Comparison of ENCODE assay signal across 1 cellular context in genomic region chr21:36073181-36073580, GRCh38.
TF ChIP-seq lines count a peak whose summit lies in the region.

No MANE protein-coding gene starts in this region.

TF ChIP-seq in HepG2, 621 proteins besides CTCF, POLR2A, EP300 and RAD21 (continued from another document and continues in another):
- no peak for TF ChIP-seq ZNF687 (CRISPR knock-in tag; IDR thresholded peaks at IDR 0.05)
- TF ChIP-seq, protein P1, sequence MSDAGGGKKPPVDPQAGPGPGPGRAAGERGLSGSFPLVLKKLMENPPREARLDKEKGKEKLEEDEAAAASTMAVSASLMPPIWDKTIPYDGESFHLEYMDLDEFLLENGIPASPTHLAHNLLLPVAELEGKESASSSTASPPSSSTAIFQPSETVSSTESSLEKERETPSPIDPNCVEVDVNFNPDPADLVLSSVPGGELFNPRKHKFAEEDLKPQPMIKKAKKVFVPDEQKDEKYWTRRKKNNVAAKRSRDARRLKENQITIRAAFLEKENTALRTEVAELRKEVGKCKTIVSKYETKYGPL (CRISPR knock-in tag; IDR thresholded peaks at IDR 0.05): peak; percentile 87; the same call in 1 of the 2 replicates
- TF ChIP-seq CBX1 (IDR thresholded peaks at IDR 0.05; ENCODE audit: low read depth): no peak
- no peak for TF ChIP-seq KDM5B (CRISPR knock-in tag; IDR thresholded peaks at IDR 0.05; ENCODE audit: borderline replicate concordance)
- no peak for TF ChIP-seq AKAP8 (CRISPR knock-in tag; IDR thresholded peaks at IDR 0.05)
- TF ChIP-seq TBP (CRISPR knock-in tag; IDR thresholded peaks at IDR 0.05): no peak
- no peak for TF ChIP-seq ZNF549 (CRISPR knock-in tag; IDR thresholded peaks at IDR 0.05)
- no peak for TF ChIP-seq BCL3 (CRISPR knock-in tag; IDR thresholded peaks at IDR 0.05)
- no peak for TF ChIP-seq ZNF501 (CRISPR knock-in tag; IDR thresholded peaks at IDR 0.05)
- no peak for TF ChIP-seq ZNF709 (CRISPR knock-in tag; IDR thresholded peaks at IDR 0.05)
- peak; percentile 91 for TF ChIP-seq ZNF609 (CRISPR knock-in tag; IDR thresholded peaks at IDR 0.05; ENCODE audit: borderline replicate concordance)
- no peak for TF ChIP-seq NFKB2 (CRISPR knock-in tag; IDR thresholded peaks at IDR 0.05; ENCODE audit: borderline replicate concordance)
- TF ChIP-seq, protein P2, sequence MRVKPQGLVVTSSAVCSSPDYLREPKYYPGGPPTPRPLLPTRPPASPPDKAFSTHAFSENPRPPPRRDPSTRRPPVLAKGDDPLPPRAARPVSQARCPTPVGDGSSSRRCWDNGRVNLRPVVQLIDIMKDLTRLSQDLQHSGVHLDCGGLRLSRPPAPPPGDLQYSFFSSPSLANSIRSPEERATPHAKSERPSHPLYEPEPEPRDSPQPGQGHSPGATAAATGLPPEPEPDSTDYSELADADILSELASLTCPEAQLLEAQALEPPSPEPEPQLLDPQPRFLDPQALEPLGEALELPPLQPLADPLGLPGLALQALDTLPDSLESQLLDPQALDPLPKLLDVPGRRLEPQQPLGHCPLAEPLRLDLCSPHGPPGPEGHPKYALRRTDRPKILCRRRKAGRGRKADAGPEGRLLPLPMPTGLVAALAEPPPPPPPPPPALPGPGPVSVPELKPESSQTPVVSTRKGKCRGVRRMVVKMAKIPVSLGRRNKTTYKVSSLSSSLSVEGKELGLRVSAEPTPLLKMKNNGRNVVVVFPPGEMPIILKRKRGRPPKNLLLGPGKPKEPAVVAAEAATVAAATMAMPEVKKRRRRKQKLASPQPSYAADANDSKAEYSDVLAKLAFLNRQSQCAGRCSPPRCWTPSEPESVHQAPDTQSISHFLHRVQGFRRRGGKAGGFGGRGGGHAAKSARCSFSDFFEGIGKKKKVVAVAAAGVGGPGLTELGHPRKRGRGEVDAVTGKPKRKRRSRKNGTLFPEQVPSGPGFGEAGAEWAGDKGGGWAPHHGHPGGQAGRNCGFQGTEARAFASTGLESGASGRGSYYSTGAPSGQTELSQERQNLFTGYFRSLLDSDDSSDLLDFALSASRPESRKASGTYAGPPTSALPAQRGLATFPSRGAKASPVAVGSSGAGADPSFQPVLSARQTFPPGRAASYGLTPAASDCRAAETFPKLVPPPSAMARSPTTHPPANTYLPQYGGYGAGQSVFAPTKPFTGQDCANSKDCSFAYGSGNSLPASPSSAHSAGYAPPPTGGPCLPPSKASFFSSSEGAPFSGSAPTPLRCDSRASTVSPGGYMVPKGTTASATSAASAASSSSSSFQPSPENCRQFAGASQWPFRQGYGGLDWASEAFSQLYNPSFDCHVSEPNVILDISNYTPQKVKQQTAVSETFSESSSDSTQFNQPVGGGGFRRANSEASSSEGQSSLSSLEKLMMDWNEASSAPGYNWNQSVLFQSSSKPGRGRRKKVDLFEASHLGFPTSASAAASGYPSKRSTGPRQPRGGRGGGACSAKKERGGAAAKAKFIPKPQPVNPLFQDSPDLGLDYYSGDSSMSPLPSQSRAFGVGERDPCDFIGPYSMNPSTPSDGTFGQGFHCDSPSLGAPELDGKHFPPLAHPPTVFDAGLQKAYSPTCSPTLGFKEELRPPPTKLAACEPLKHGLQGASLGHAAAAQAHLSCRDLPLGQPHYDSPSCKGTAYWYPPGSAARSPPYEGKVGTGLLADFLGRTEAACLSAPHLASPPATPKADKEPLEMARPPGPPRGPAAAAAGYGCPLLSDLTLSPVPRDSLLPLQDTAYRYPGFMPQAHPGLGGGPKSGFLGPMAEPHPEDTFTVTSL (CRISPR knock-in tag; IDR thresholded peaks at IDR 0.05; ENCODE audit: borderline replicate concordance): peak; percentile 57; the same call in 1 of the 2 replicates
- peak; percentile 84; the same call in 1 of the 2 replicates for TF ChIP-seq FOXK1 (CRISPR knock-in tag; IDR thresholded peaks at IDR 0.05; ENCODE audit: borderline replicate concordance, low read depth)
- no peak for TF ChIP-seq SPEN (CRISPR knock-in tag; IDR thresholded peaks at IDR 0.05; ENCODE audit: low read depth)
- TF ChIP-seq, protein P3, sequence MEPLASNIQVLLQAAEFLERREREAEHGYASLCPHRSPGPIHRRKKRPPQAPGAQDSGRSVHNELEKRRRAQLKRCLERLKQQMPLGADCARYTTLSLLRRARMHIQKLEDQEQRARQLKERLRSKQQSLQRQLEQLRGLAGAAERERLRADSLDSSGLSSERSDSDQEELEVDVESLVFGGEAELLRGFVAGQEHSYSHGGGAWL (CRISPR knock-in tag; IDR thresholded peaks at IDR 0.05): no peak
- TF ChIP-seq ZXDC (CRISPR knock-in tag; IDR thresholded peaks at IDR 0.05): no peak
- no peak for TF ChIP-seq ZNF790 (CRISPR knock-in tag; IDR thresholded peaks at IDR 0.05; ENCODE audit: borderline replicate concordance)
- no peak for TF ChIP-seq ZMAT3 (CRISPR knock-in tag; conservative IDR thresholded peaks at IDR 0.05)
- TF ChIP-seq RBAK (CRISPR knock-in tag; IDR thresholded peaks at IDR 0.05): no peak
- no peak for TF ChIP-seq FLYWCH1 (CRISPR knock-in tag; IDR thresholded peaks at IDR 0.05)
- TF ChIP-seq PHF21A (CRISPR knock-in tag; IDR thresholded peaks at IDR 0.05): peak; percentile 65; the same call in 1 of the 2 replicates
- no peak for TF ChIP-seq ZNF10 (CRISPR knock-in tag; IDR thresholded peaks at IDR 0.05; ENCODE audit: borderline replicate concordance, low read depth)
- TF ChIP-seq, protein P4, sequence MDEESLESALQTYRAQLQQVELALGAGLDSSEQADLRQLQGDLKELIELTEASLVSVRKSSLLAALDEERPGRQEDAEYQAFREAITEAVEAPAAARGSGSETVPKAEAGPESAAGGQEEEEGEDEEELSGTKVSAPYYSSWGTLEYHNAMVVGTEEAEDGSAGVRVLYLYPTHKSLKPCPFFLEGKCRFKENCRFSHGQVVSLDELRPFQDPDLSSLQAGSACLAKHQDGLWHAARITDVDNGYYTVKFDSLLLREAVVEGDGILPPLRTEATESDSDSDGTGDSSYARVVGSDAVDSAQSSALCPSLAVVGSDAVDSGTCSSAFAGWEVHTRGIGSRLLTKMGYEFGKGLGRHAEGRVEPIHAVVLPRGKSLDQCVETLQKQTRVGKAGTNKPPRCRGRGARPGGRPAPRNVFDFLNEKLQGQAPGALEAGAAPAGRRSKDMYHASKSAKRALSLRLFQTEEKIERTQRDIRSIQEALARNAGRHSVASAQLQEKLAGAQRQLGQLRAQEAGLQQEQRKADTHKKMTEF (CRISPR knock-in tag; IDR thresholded peaks at IDR 0.05): peak; percentile 47; the same call in 1 of the 2 replicates
- TF ChIP-seq MBNL3 (CRISPR knock-in tag; conservative IDR thresholded peaks at IDR 0.05): no peak
- no peak for TF ChIP-seq ZNF460 (CRISPR knock-in tag; IDR thresholded peaks at IDR 0.05; ENCODE audit: borderline replicate concordance)
- 0 out of 2 replicates have a peak, but pooled peaks have one; percentile 35 for TF ChIP-seq ZNF232 (CRISPR knock-in tag; IDR thresholded peaks at IDR 0.05; ENCODE audit: borderline replicate concordance)
- no peak for TF ChIP-seq ZNF256 (CRISPR knock-in tag; conservative IDR thresholded peaks at IDR 0.05)
- TF ChIP-seq MAZ (IDR thresholded peaks at IDR 0.05; ENCODE audit: borderline replicate concordance, low read depth, low read length): no peak
- TF ChIP-seq MAZ (CRISPR knock-in tag; IDR thresholded peaks at IDR 0.05; ENCODE audit: low read depth): peak; percentile 24; the same call in 1 of the 2 replicates
- no peak for TF ChIP-seq ZNF101 (CRISPR knock-in tag; IDR thresholded peaks at IDR 0.05; ENCODE audit: borderline replicate concordance, low read depth)
- no peak for TF ChIP-seq CBFB (CRISPR knock-in tag; IDR thresholded peaks at IDR 0.05)
- TF ChIP-seq, protein P5, sequence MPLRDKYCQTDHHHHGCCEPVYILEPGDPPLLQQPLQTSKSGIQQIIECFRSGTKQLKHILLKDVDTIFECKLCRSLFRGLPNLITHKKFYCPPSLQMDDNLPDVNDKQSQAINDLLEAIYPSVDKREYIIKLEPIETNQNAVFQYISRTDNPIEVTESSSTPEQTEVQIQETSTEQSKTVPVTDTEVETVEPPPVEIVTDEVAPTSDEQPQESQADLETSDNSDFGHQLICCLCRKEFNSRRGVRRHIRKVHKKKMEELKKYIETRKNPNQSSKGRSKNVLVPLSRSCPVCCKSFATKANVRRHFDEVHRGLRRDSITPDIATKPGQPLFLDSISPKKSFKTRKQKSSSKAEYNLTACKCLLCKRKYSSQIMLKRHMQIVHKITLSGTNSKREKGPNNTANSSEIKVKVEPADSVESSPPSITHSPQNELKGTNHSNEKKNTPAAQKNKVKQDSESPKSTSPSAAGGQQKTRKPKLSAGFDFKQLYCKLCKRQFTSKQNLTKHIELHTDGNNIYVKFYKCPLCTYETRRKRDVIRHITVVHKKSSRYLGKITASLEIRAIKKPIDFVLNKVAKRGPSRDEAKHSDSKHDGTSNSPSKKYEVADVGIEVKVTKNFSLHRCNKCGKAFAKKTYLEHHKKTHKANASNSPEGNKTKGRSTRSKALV (CRISPR knock-in tag; IDR thresholded peaks at IDR 0.05): no peak
- TF ChIP-seq TOPORS (CRISPR knock-in tag; IDR thresholded peaks at IDR 0.05): no peak
- no peak for TF ChIP-seq STAT5B (CRISPR knock-in tag; IDR thresholded peaks at IDR 0.05)
